In the genomic region with DNA sequence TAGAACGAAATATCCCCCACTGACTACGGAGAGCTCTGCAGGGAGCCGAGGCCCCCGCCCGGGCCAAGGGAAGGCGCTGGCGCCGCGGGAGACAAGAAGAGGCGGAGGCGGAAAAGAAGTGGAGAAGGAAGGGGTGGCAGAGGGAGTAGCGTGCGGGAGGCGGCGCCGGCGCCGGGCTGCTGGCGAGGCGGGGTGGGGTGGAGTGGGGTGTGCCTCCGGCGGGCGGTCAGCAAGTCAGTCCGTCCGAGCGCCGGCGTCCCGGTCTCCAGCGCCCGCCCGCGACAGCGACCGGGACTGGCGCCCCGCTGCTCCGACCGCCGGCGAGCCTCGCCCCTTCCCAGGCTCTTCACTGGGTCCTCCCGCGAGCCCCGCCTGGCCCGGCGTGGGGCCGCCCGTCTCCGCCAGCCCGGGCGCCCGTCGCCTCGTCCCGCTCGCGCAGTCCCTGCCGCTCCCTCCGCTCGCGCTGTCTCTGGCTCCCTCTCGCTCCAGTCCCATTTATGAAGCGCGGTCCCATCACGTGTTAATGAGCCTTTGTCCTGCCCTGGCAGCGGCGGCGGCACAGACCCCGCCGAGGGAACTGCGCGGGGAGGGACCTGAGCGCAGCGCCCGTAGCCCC, we compare ENCODE assay signal across 1 cellular context.
TF ChIP-seq lines count a peak whose summit lies in the region.

Gene CNR1, minus strand, starts transcription at position 471 of the 616 bp plus-strand sequence. CDS start 21,073 bp downstream, outside the sequence.

TF ChIP-seq in GM12878, 131 proteins besides CTCF, POLR2A, EP300 and RAD21 (continued from another document and continues in another):
- TF ChIP-seq, protein P1, sequence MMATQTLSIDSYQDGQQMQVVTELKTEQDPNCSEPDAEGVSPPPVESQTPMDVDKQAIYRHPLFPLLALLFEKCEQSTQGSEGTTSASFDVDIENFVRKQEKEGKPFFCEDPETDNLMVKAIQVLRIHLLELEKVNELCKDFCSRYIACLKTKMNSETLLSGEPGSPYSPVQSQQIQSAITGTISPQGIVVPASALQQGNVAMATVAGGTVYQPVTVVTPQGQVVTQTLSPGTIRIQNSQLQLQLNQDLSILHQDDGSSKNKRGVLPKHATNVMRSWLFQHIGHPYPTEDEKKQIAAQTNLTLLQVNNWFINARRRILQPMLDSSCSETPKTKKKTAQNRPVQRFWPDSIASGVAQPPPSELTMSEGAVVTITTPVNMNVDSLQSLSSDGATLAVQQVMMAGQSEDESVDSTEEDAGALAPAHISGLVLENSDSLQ (IDR thresholded peaks at IDR 0.05) = no peak
- no peak for TF ChIP-seq FOS (IDR thresholded peaks at IDR 0.05; ENCODE audit: borderline replicate concordance, extremely low read depth, insufficient read length)
- TF ChIP-seq, protein P2, sequence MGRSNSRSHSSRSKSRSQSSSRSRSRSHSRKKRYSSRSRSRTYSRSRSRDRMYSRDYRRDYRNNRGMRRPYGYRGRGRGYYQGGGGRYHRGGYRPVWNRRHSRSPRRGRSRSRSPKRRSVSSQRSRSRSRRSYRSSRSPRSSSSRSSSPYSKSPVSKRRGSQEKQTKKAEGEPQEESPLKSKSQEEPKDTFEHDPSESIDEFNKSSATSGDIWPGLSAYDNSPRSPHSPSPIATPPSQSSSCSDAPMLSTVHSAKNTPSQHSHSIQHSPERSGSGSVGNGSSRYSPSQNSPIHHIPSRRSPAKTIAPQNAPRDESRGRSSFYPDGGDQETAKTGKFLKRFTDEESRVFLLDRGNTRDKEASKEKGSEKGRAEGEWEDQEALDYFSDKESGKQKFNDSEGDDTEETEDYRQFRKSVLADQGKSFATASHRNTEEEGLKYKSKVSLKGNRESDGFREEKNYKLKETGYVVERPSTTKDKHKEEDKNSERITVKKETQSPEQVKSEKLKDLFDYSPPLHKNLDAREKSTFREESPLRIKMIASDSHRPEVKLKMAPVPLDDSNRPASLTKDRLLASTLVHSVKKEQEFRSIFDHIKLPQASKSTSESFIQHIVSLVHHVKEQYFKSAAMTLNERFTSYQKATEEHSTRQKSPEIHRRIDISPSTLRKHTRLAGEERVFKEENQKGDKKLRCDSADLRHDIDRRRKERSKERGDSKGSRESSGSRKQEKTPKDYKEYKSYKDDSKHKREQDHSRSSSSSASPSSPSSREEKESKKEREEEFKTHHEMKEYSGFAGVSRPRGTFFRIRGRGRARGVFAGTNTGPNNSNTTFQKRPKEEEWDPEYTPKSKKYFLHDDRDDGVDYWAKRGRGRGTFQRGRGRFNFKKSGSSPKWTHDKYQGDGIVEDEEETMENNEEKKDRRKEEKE (IDR thresholded peaks at IDR 0.05) = 0 out of 2 replicates have a peak, but pooled peaks have one; percentile 36
- TF ChIP-seq RELA (IDR thresholded peaks at IDR 0.05; ENCODE audit: borderline replicate concordance, partially characterized antibody) = no peak
- TF ChIP-seq BHLHE40 (IDR thresholded peaks at IDR 0.05; ENCODE audit: borderline replicate concordance in 1 of 2, low read depth in 2 of 2, low read length in 1 of 2) = peak; percentile 4 to 64; a peak in 2 of 4 replicates
- no peak for TF ChIP-seq ASH2L (IDR thresholded peaks at IDR 0.05; ENCODE audit: borderline replicate concordance, low read depth)
- 0 out of 2 replicates have a peak, but pooled peaks have one; percentile 9 for TF ChIP-seq RUNX3 (IDR thresholded peaks at IDR 0.05; ENCODE audit: low read length)
- TF ChIP-seq ZBTB40 (IDR thresholded peaks at IDR 0.05; ENCODE audit: borderline replicate concordance) = no peak
- TF ChIP-seq HCFC1 (IDR thresholded peaks at IDR 0.05; ENCODE audit: low read length) = no peak
- no peak for TF ChIP-seq ZNF207 (IDR thresholded peaks at IDR 0.05; ENCODE audit: borderline replicate concordance)
- no peak for TF ChIP-seq NFXL1 (IDR thresholded peaks at IDR 0.05; ENCODE audit: borderline replicate concordance)
- TF ChIP-seq, protein P3, sequence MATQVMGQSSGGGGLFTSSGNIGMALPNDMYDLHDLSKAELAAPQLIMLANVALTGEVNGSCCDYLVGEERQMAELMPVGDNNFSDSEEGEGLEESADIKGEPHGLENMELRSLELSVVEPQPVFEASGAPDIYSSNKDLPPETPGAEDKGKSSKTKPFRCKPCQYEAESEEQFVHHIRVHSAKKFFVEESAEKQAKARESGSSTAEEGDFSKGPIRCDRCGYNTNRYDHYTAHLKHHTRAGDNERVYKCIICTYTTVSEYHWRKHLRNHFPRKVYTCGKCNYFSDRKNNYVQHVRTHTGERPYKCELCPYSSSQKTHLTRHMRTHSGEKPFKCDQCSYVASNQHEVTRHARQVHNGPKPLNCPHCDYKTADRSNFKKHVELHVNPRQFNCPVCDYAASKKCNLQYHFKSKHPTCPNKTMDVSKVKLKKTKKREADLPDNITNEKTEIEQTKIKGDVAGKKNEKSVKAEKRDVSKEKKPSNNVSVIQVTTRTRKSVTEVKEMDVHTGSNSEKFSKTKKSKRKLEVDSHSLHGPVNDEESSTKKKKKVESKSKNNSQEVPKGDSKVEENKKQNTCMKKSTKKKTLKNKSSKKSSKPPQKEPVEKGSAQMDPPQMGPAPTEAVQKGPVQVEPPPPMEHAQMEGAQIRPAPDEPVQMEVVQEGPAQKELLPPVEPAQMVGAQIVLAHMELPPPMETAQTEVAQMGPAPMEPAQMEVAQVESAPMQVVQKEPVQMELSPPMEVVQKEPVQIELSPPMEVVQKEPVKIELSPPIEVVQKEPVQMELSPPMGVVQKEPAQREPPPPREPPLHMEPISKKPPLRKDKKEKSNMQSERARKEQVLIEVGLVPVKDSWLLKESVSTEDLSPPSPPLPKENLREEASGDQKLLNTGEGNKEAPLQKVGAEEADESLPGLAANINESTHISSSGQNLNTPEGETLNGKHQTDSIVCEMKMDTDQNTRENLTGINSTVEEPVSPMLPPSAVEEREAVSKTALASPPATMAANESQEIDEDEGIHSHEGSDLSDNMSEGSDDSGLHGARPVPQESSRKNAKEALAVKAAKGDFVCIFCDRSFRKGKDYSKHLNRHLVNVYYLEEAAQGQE (IDR thresholded peaks at IDR 0.05; ENCODE audit: low read depth, low read length) = no peak
- TF ChIP-seq SPI1 (IDR thresholded peaks at IDR 0.05; ENCODE audit: borderline replicate concordance, insufficient read depth, low read depth, low read length) = no peak
- no peak for TF ChIP-seq MYC (IDR thresholded peaks at IDR 0.05; ENCODE audit: insufficient read depth, insufficient read length, insufficient replicate concordance, low read length, severe bottlenecking)
- no peak for TF ChIP-seq ETV6 (conservative IDR thresholded peaks at IDR 0.05 in 1 of 2, IDR thresholded peaks at IDR 0.05 in 1 of 2; ENCODE audit: borderline replicate concordance in 1 of 2, low read depth in 1 of 2)
- no peak for TF ChIP-seq ELK1 (IDR thresholded peaks at IDR 0.05; ENCODE audit: low read depth, low read length)
- no peak for TF ChIP-seq NRF1 (conservative IDR thresholded peaks at IDR 0.05; ENCODE audit: low read depth, low read length)
- TF ChIP-seq ZBTB4 (CRISPR knock-in tag; IDR thresholded peaks at IDR 0.05) = no peak
- no peak for TF ChIP-seq STAT3 (IDR thresholded peaks at IDR 0.05; ENCODE audit: low read depth, low read length)
- TF ChIP-seq, protein P4, sequence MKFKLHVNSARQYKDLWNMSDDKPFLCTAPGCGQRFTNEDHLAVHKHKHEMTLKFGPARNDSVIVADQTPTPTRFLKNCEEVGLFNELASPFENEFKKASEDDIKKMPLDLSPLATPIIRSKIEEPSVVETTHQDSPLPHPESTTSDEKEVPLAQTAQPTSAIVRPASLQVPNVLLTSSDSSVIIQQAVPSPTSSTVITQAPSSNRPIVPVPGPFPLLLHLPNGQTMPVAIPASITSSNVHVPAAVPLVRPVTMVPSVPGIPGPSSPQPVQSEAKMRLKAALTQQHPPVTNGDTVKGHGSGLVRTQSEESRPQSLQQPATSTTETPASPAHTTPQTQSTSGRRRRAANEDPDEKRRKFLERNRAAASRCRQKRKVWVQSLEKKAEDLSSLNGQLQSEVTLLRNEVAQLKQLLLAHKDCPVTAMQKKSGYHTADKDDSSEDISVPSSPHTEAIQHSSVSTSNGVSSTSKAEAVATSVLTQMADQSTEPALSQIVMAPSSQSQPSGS (IDR thresholded peaks at IDR 0.05; ENCODE audit: low read length) = no peak
- no peak for TF ChIP-seq TARDBP (IDR thresholded peaks at IDR 0.05; ENCODE audit: borderline replicate concordance)
- peak; percentile 73 for TF ChIP-seq POLR2AphosphoS5 (IDR thresholded peaks at IDR 0.05; ENCODE audit: low read length)
- TF ChIP-seq CHD1 (IDR thresholded peaks at IDR 0.05; ENCODE audit: low read depth, low read length) = no peak
- TF ChIP-seq E4F1 (IDR thresholded peaks at IDR 0.05; ENCODE audit: borderline replicate concordance, partially characterized antibody) = no peak
- no peak for TF ChIP-seq ZNF274 (IDR thresholded peaks at IDR 0.05; ENCODE audit: insufficient read depth, insufficient read length)
- TF ChIP-seq SMAD1 (IDR thresholded peaks at IDR 0.05; ENCODE audit: low read depth, partially characterized antibody) = no peak
